ENCODE assay signal across 24 cellular contexts in genomic region chr21:25491267-25491666, GRCh38.
A peak's percentile ranks its signal among the peaks of the same experiment; 100 is the strongest.
DNase-seq lines count a peak whose midpoint lies in the region; ATAC-seq and TF ChIP-seq lines count a peak whose summit lies in the region.
"Had no signal": no experiment of that assay in that cellular context is flagged by ENCODE, and none has a peak within 500 bp of the region (broad histone marks: within the 10 kb centered on the region; RNA-seq: fewer than 3 reads in every experiment).

No MANE protein-coding gene starts in this region.

- peak overlapping the region; percentile 83 to 96 for H3K27ac Mint-ChIP-seq in natural killer cell treated with Interleukin-12 subunit alpha and Interleukin-12 subunit beta and Interleukin-15 and Interleukin-18, amount 100 ng/mL, for 72 hours
- H3K27ac Mint-ChIP-seq in natural killer cell, result no peak overlapping the region
- H3K27ac Mint-ChIP-seq in activated CD4-positive, alpha-beta memory T cell treated with anti-CD3 and anti-CD28 coated beads, Interleukin-2, amount 10 ng/mL, durations not matched to agents 7 days and 5 days, result peak overlapping the region; percentile 1
- peak overlapping the region; percentile 60 for H3K27ac Mint-ChIP-seq in stimulated activated naive B cell treated with anti-CD40 and anti-IgM and Interleukin-4, amounts not matched to agents 10 μg/mL and 1 μg/mL and 100 μg/mL, for 72 hours
- H3K27ac Mint-ChIP-seq: dendritic cell treated with granulocyte-macrophage colony-stimulating factor and Interleukin-4, amounts not matched to agents 40 ng/mL and 50 ng/mL, for 4 days; progenitor cell of endocrine pancreas had no signal

- no peak overlapping the region for H2AFZ ChIP-seq in mammary epithelial cell (ENCODE audit: low read depth, low read length)
- H2AFZ ChIP-seq: hepatocyte had no signal

- 50% methylated on average over 5 of the region's 5 CpGs for WGBS in mammary epithelial cell (ENCODE audit: low coverage, missing lambda C conversion rate)

- H3K4me3 Mint-ChIP-seq in natural killer cell treated with Interleukin-12 subunit alpha and Interleukin-12 subunit beta and Interleukin-15 and Interleukin-18, amount 100 ng/mL, for 72 hours, result peak overlapping the region; percentile 63
- no peak overlapping the region for H3K4me3 Mint-ChIP-seq in natural killer cell
- no peak overlapping the region for H3K4me3 Mint-ChIP-seq in activated CD4-positive, alpha-beta memory T cell treated with anti-CD3 and anti-CD28 coated beads, Interleukin-2, amount 10 ng/mL, durations not matched to agents 7 days and 5 days
- H3K4me3 Mint-ChIP-seq in stimulated activated naive B cell treated with anti-CD40 and anti-IgM and Interleukin-4, amounts not matched to agents 10 μg/mL and 1 μg/mL and 100 μg/mL, for 72 hours, result peak overlapping the region; percentile 14 to 19
- H3K4me3 Mint-ChIP-seq: dendritic cell treated with granulocyte-macrophage colony-stimulating factor and Interleukin-4, amounts not matched to agents 40 ng/mL and 50 ng/mL, for 4 days had no signal

- no peaks in the 10 kb centered on the region for H3K79me2 ChIP-seq in mammary epithelial cell (ENCODE audit: insufficient read depth, low read length)
- H3K79me2 ChIP-seq: hepatocyte had no signal

- H3K4me3 ChIP-seq in mammary epithelial cell (replicated peaks in 1 of 3; ENCODE audit: insufficient read depth in 1 of 3, low read depth in 2 of 3, low read length in 3 of 3), result no peak overlapping the region
- H3K4me3 ChIP-seq: BLaER1 treated with 17β-estradiol and CSF1 and Interleukin-3, amounts not matched to agents 10 nM and 100 nM; gastrocnemius medialis; HAP-1; hepatocyte; K562; right lobe of liver; vagina had no signal

- no peak for TF ChIP-seq CTCF in natural killer cell (IDR thresholded peaks at IDR 0.05)
- no peak for TF ChIP-seq CTCF in mammary epithelial cell (conservative IDR thresholded peaks at IDR 0.05 in 1 of 2, IDR thresholded peaks at IDR 0.05 in 1 of 2; ENCODE audit: extremely low read depth in 1 of 2, insufficient read depth in 1 of 2, low read depth in 1 of 2, low read length in 2 of 2)
- TF ChIP-seq CTCF in GM10266 (IDR thresholded peaks at IDR 0.05; ENCODE audit: control insufficient read depth, insufficient read depth, low read depth, missing control alignments), result no peak

- no peaks in the 10 kb centered on the region for H3K9me3 Mint-ChIP-seq in natural killer cell treated with Interleukin-12 subunit alpha and Interleukin-12 subunit beta and Interleukin-15 and Interleukin-18, amount 100 ng/mL, for 72 hours
- peaks cover 0 to 2% of the 10 kb centered on the region in 2 donors for H3K9me3 Mint-ChIP-seq in natural killer cell
- no peaks in the 10 kb centered on the region for H3K9me3 Mint-ChIP-seq in activated CD4-positive, alpha-beta memory T cell treated with anti-CD3 and anti-CD28 coated beads, Interleukin-2, amount 10 ng/mL, durations not matched to agents 7 days and 5 days
- peaks cover 0 to 6% of the 10 kb centered on the region in 2 donors for H3K9me3 Mint-ChIP-seq in stimulated activated naive B cell treated with anti-CD40 and anti-IgM and Interleukin-4, amounts not matched to agents 10 μg/mL and 1 μg/mL and 100 μg/mL, for 72 hours
- H3K9me3 Mint-ChIP-seq: dendritic cell treated with granulocyte-macrophage colony-stimulating factor and Interleukin-4, amounts not matched to agents 40 ng/mL and 50 ng/mL, for 4 days had no signal

- H3K27me3 ChIP-seq in mammary epithelial cell (ENCODE audit: insufficient read depth, low read length), result no peaks in the 10 kb centered on the region
- H3K27me3 ChIP-seq: BLaER1 treated with 17β-estradiol and CSF1 and Interleukin-3, amounts not matched to agents 10 nM and 100 nM; gastrocnemius medialis; hepatocyte; neutrophil; right lobe of liver; vagina had no signal

- H3K27ac ChIP-seq in mammary epithelial cell (ENCODE audit: insufficient read depth, low read depth, low read length), result no peak overlapping the region
- H3K27ac ChIP-seq: BLaER1 treated with 17β-estradiol and CSF1 and Interleukin-3, amounts not matched to agents 10 nM and 100 nM; gastrocnemius medialis; hepatocyte; neutrophil; right lobe of liver; vagina had no signal

- BruUV-seq in mammary epithelial cell (replicated peaks; lab: Mats Ljungman, UMichigan), result no TSS peak

- no peak overlapping the region for H3K4me2 ChIP-seq in mammary epithelial cell (ENCODE audit: insufficient read depth, low read depth, low read length)
- H3K4me2 ChIP-seq: BLaER1 treated with 17β-estradiol and CSF1 and Interleukin-3, amounts not matched to agents 10 nM and 100 nM; hepatocyte had no signal

- no peak for ATAC-seq in natural killer cell treated with Interleukin-12 subunit alpha and Interleukin-12 subunit beta and Interleukin-15 and Interleukin-18, amount 100 ng/mL, for 72 hours
- no peak for ATAC-seq in natural killer cell
- peak; percentile 38 for ATAC-seq in GM19328 (IDR thresholded peaks at IDR 0.05; ENCODE audit: unreplicated experiment)
- ATAC-seq in stimulated activated naive B cell treated with anti-CD40 and anti-IgM and Interleukin-4, amounts not matched to agents 10 μg/mL and 1 μg/mL and 100 μg/mL, for 72 hours (replicated peaks), result no peak
- ATAC-seq: gastrocnemius medialis, K562, left cardiac atrium, right lobe of liver had no signal

- in situ Hi-C loops in mammary epithelial cell (cut with MboI; ENCODE audit: low sequenced_read_pairs in 2 of 2), result no loop called here

- dilution Hi-C loops in mammary epithelial cell (cut with HindIII; ENCODE audit: low sequenced_read_pairs), result no loop called here

- H3K36me3 ChIP-seq in mammary epithelial cell (ENCODE audit: insufficient read depth, low read length), result no peaks in the 10 kb centered on the region
- H3K36me3 ChIP-seq: BLaER1 treated with 17β-estradiol and CSF1 and Interleukin-3, amounts not matched to agents 10 nM and 100 nM; gastrocnemius medialis; HAP-1; neutrophil; right lobe of liver; vagina had no signal

- POLR2A ChIA-PET in activated CD4-positive, alpha-beta memory T cell treated with anti-CD3 and anti-CD28 coated beads, Interleukin-2, amount 10 ng/mL, durations not matched to agents 7 days and 5 days (lab: Charles Lee), result interaction anchor here (0.9 to 1.1 kb wide), 2 partner anchors 18 to 71 kb away, joined by 3 to 4 read pairs; no protein-coding TSS in a partner anchor

- H3K4me1 Mint-ChIP-seq in natural killer cell treated with Interleukin-12 subunit alpha and Interleukin-12 subunit beta and Interleukin-15 and Interleukin-18, amount 100 ng/mL, for 72 hours (ENCODE audit: low read depth in 2 of 2), result peaks cover 46% of the 10 kb centered on the region in 2 donors
- H3K4me1 Mint-ChIP-seq in natural killer cell, result no peaks in the 10 kb centered on the region
- peaks cover 43% of the 10 kb centered on the region for H3K4me1 Mint-ChIP-seq in activated CD4-positive, alpha-beta memory T cell treated with anti-CD3 and anti-CD28 coated beads, Interleukin-2, amount 10 ng/mL, durations not matched to agents 7 days and 5 days
- H3K4me1 Mint-ChIP-seq in stimulated activated naive B cell treated with anti-CD40 and anti-IgM and Interleukin-4, amounts not matched to agents 10 μg/mL and 1 μg/mL and 100 μg/mL, for 72 hours, result peaks cover 34 to 76% of the 10 kb centered on the region in 2 donors

- no peak overlapping the region for H3K9ac ChIP-seq in mammary epithelial cell (ENCODE audit: insufficient read depth, low read length)
- H3K9ac ChIP-seq: BLaER1 treated with 17β-estradiol and CSF1 and Interleukin-3, amounts not matched to agents 10 nM and 100 nM had no signal

- CTCF ChIA-PET in activated CD4-positive, alpha-beta memory T cell treated with anti-CD3 and anti-CD28 coated beads, Interleukin-2, amount 10 ng/mL, durations not matched to agents 7 days and 5 days (lab: Charles Lee), result no interaction called here
- CTCF ChIA-PET in mammary epithelial cell (lab: Charles Lee; ENCODE audit: low non-redundant PET), result no interaction called here

- no peaks in the 10 kb centered on the region for H3K27me3 Mint-ChIP-seq in natural killer cell treated with Interleukin-12 subunit alpha and Interleukin-12 subunit beta and Interleukin-15 and Interleukin-18, amount 100 ng/mL, for 72 hours
- peaks cover 0 to 6% of the 10 kb centered on the region in 2 donors for H3K27me3 Mint-ChIP-seq in natural killer cell (ENCODE audit: low read depth in 2 of 2)
- no peaks in the 10 kb centered on the region for H3K27me3 Mint-ChIP-seq in activated CD4-positive, alpha-beta memory T cell treated with anti-CD3 and anti-CD28 coated beads, Interleukin-2, amount 10 ng/mL, durations not matched to agents 7 days and 5 days
- H3K27me3 Mint-ChIP-seq in stimulated activated naive B cell treated with anti-CD40 and anti-IgM and Interleukin-4, amounts not matched to agents 10 μg/mL and 1 μg/mL and 100 μg/mL, for 72 hours, result no peaks in the 10 kb centered on the region
- H3K27me3 Mint-ChIP-seq: progenitor cell of endocrine pancreas had no signal

- no peaks in the 10 kb centered on the region for H4K20me1 ChIP-seq in mammary epithelial cell (ENCODE audit: insufficient read depth, low read length)
- H4K20me1 ChIP-seq: BLaER1 treated with 17β-estradiol and CSF1 and Interleukin-3, amounts not matched to agents 10 nM and 100 nM had no signal

- intact Hi-C loops in natural killer cell (cut with micrococcal nuclease) (no loop called here), mammary epithelial cell (cut with micrococcal nuclease) (no loop called here)

- no peak for DNase-seq in natural killer cell treated with Interleukin-12 subunit alpha and Interleukin-12 subunit beta and Interleukin-15 and Interleukin-18, amount 100 ng/mL, for 72 hours (ENCODE audit: low spot score)
- DNase-seq in natural killer cell, result no peak
- DNase-seq in activated CD4-positive, alpha-beta memory T cell treated with anti-CD3 and anti-CD28 coated beads, Interleukin-2, amount 10 ng/mL, durations not matched to agents 7 days and 5 days, result no peak
- no peak for DNase-seq in stimulated activated naive B cell treated with anti-CD40 and anti-IgM and Interleukin-4, amounts not matched to agents 10 μg/mL and 1 μg/mL and 100 μg/mL, for 72 hours
- no peak for DNase-seq in mammary epithelial cell
- no peak for DNase-seq in dedifferentiated amniotic fluid mesenchymal stem cell (ENCODE audit: extremely low spot score)
- no peak for DNase-seq in GM10266 (ENCODE audit: extremely low spot score)
- DNase-seq: gastrocnemius medialis; left cardiac atrium; mesendoderm; NCI-H2029 treated with DMSO at 0.1 percent for 48 hours; NCI-H526; right lobe of liver; SHP77; stimulated activated naive CD4-positive, alpha-beta T cell had no signal

- peaks cover 12% of the 10 kb centered on the region for H3K9me3 ChIP-seq in mammary epithelial cell (replicated peaks; ENCODE audit: insufficient read depth, low read length)
- H3K9me3 ChIP-seq: gastrocnemius medialis, HAP-1, neutrophil, right lobe of liver, vagina had no signal

- peaks cover 4% of the 10 kb centered on the region for H3K36me3 Mint-ChIP-seq in natural killer cell treated with Interleukin-12 subunit alpha and Interleukin-12 subunit beta and Interleukin-15 and Interleukin-18, amount 100 ng/mL, for 72 hours
- H3K36me3 Mint-ChIP-seq in natural killer cell, result no peaks in the 10 kb centered on the region
- peaks cover 3% of the 10 kb centered on the region for H3K36me3 Mint-ChIP-seq in activated CD4-positive, alpha-beta memory T cell treated with anti-CD3 and anti-CD28 coated beads, Interleukin-2, amount 10 ng/mL, durations not matched to agents 7 days and 5 days (ENCODE audit: low read depth)
- H3K36me3 Mint-ChIP-seq in stimulated activated naive B cell treated with anti-CD40 and anti-IgM and Interleukin-4, amounts not matched to agents 10 μg/mL and 1 μg/mL and 100 μg/mL, for 72 hours, result peaks cover 4 to 17% of the 10 kb centered on the region in 2 donors

- H3K4me1 ChIP-seq in mammary epithelial cell (ENCODE audit: insufficient read depth, low read length), result no peaks in the 10 kb centered on the region
- H3K4me1 ChIP-seq: gastrocnemius medialis, right lobe of liver, vagina had no signal

Comparison
In these comparisons a context has a peak if more than half of its experiments do, and no peak if none do; other contexts are left out.
1. H3K27ac Mint-ChIP-seq: peak in natural killer cell treated with Interleukin-12 subunit alpha and Interleukin-12 subunit beta and Interleukin-15 and Interleukin-18, amount 100 ng/mL, for 72 hours (2 of 2), activated CD4-positive, alpha-beta memory T cell treated with anti-CD3 and anti-CD28 coated beads, Interleukin-2, amount 10 ng/mL, durations not matched to agents 7 days and 5 days (single experiment) and stimulated activated naive B cell treated with anti-CD40 and anti-IgM and Interleukin-4, amounts not matched to agents 10 μg/mL and 1 μg/mL and 100 μg/mL, for 72 hours (single experiment); none in natural killer cell (0 of 2).
2. H3K4me3 Mint-ChIP-seq: peak in natural killer cell treated with Interleukin-12 subunit alpha and Interleukin-12 subunit beta and Interleukin-15 and Interleukin-18, amount 100 ng/mL, for 72 hours (single experiment) and stimulated activated naive B cell treated with anti-CD40 and anti-IgM and Interleukin-4, amounts not matched to agents 10 μg/mL and 1 μg/mL and 100 μg/mL, for 72 hours (2 of 2); none in natural killer cell (single experiment) and activated CD4-positive, alpha-beta memory T cell treated with anti-CD3 and anti-CD28 coated beads, Interleukin-2, amount 10 ng/mL, durations not matched to agents 7 days and 5 days (single experiment).